ENCODE assay signal across 8 cellular contexts in the genomic region with DNA sequence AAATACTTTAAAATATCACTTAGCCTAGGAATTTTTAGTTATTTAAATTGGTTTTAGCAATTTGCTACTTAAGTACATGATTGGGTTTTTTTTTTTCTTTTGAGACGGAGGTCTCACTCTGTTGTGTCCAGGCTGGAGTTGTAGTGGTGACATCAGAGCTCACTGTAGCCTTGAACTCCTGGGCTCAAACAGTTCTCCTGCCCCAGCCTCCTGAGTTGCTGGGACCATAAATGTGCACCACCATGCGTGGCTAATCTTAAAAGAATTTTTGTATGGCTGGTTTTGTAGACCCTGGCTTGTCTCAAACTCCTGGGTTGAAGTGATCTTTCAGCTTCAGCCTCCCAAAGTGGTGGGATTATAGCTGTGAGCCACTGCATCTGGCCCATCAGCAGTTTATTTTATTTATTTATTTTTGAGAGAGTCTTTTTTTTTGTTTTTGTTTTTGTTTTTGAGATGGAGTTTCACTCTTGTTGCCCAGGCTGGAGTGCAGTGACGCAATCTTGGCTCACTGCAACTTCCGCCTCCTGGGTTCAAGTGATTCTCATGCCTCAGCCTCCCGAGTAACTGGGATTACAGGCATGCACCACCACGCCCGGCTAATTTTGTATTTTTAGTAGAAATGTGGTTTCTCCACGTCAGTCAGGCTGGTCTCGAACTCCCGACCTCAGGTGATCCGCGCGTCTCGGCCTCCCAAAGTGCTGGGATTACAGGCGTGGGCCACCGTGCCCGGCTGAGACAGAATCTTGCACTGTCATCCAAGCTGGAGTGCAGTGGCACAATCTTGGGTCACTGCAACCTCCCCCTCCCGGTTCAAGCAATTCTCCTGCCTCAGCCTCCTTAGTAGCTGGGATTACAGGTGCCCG. TPM values are rescaled to one million over a fixed set of nuclear protein-coding genes. Genes with fewer than 3 reads are reported as not detected.
A peak's percentile ranks its signal among the peaks of the same experiment; 100 is the strongest.
DNase-seq lines count a peak whose midpoint lies in the region; ATAC-seq and TF ChIP-seq lines count a peak whose summit lies in the region.
"Not testable (repeated sequence)": the region's sequence is repeated elsewhere in the genome, so short reads cannot be mapped to it uniquely, and the experiment has no call there.

No MANE protein-coding gene starts in this region.

- peak overlapping the region in 2 of 3 experiments; percentile 31 to 36; a peak in 1 of 7 replicates for H3K27ac Mint-ChIP-seq in H9
- H3K27ac Mint-ChIP-seq in activated T-cell treated with anti-CD3 and anti-CD28 coated beads, Interleukin-2, amount 50 U/mL, for 24 hours, result peak overlapping the region; percentile 76
- peak overlapping the region; percentile 58 for H3K27ac Mint-ChIP-seq in dendritic cell treated with granulocyte-macrophage colony-stimulating factor and Interleukin-4, amounts not matched to agents 40 ng/mL and 50 ng/mL, for 4 days

- H4K8ac ChIP-seq in H9 (replicated peaks; ENCODE audit: insufficient read length, low read depth, low read length); mesenchymal stem cell (ENCODE audit: low read length): not testable (repeated sequence)

- not testable (repeated sequence) for H3K23me2 ChIP-seq in H9 (ENCODE audit: insufficient read length, low read depth, low read length, poor library complexity, severe bottlenecking)

- H3K9me3 ChIP-seq in A673 (ENCODE audit: low read depth, low read length, poor library complexity, severe bottlenecking); H9 (ENCODE audit: control insufficient read depth, low read depth, low read length); adipocyte (ENCODE audit: control insufficient read depth, low read length); mesenchymal stem cell (ENCODE audit: control insufficient read depth, low read length): not testable (repeated sequence)

- H3K36me3 Mint-ChIP-seq in H9 (ENCODE audit: insufficient read depth in 1 of 3, low read depth in 3 of 3), result peaks cover 50 to 65% (median 61%) of the 10 kb centered on the region in 3 experiments
- peaks cover 89% of the 10 kb centered on the region for H3K36me3 Mint-ChIP-seq in activated T-cell treated with anti-CD3 and anti-CD28 coated beads, Interleukin-2, amount 50 U/mL, for 24 hours (ENCODE audit: low read depth)
- peaks cover 90% of the 10 kb centered on the region for H3K36me3 Mint-ChIP-seq in dendritic cell treated with granulocyte-macrophage colony-stimulating factor and Interleukin-4, amounts not matched to agents 40 ng/mL and 50 ng/mL, for 4 days (ENCODE audit: low read depth)

- CTCF ChIA-PET in A673 (lab: Charles Lee), result not testable (repeated sequence)

- H3K4ac ChIP-seq in H9 (ENCODE audit: low read depth, low read length); mesenchymal stem cell (ENCODE audit: low read depth in 1 of 2, low read length in 2 of 2): not testable (repeated sequence)

- H2BK12ac ChIP-seq in H9 (ENCODE audit: insufficient read length, low read depth, low read length); mesenchymal stem cell (ENCODE audit: low read length in 2 of 2): not testable (repeated sequence)

- no CpG with 5 or more reads among the region's 19 CpGs for WGBS in H9 (ENCODE audit: extremely low coverage, insufficient read length, low lambda C conversion rate)
- WGBS in mesenchymal stem cell, result 94% methylated on average over 19 of the region's 19 CpGs

- H3K4me2 ChIP-seq in H9 (ENCODE audit: insufficient read depth, insufficient read length, low read length); mesenchymal stem cell (ENCODE audit: low read length, poor library complexity, severe bottlenecking): not testable (repeated sequence)

- not testable (repeated sequence) for H2BK15ac ChIP-seq in H9 (ENCODE audit: low read depth, low read length); mesenchymal stem cell (ENCODE audit: low read depth, poor library complexity, severe bottlenecking)

- not testable (repeated sequence) for H2AFZ ChIP-seq in H9 (ENCODE audit: low read length); mesenchymal stem cell (ENCODE audit: low read depth, low read length)

- not testable (repeated sequence) for ATAC-seq in foreskin keratinocyte

- H2BK20ac ChIP-seq in H9 (ENCODE audit: low read depth, low read length, poor library complexity, severe bottlenecking), result not testable (repeated sequence)

- H3K27me3 Mint-ChIP-seq in H9 (ENCODE audit: low read depth); activated T-cell treated with anti-CD3 and anti-CD28 coated beads, Interleukin-2, amount 50 U/mL, for 24 hours; dendritic cell treated with granulocyte-macrophage colony-stimulating factor and Interleukin-4, amounts not matched to agents 40 ng/mL and 50 ng/mL, for 4 days: not testable (repeated sequence)

- not testable (repeated sequence) for H3K4me3 ChIP-seq in A673 (ENCODE audit: low read depth, low read length, poor library complexity, severe bottlenecking); adipocyte (ENCODE audit: low read length); mesenchymal stem cell (ENCODE audit: insufficient read depth in 1 of 2, low read depth in 1 of 2, low read length in 2 of 2); skin epidermis

- not testable (repeated sequence) for H2AK5ac ChIP-seq in H9 (ENCODE audit: insufficient read length, low read length); mesenchymal stem cell (ENCODE audit: low read length, severe bottlenecking)

- H3K9ac ChIP-seq in H9 (ENCODE audit: extremely low read depth, insufficient read length, low read length), result not testable (repeated sequence)
- H3K9ac ChIP-seq in adipocyte (ENCODE audit: low read length) (peak overlapping the region; percentile 12), mesenchymal stem cell (ENCODE audit: low read length) (peak overlapping the region; percentile 32)

- H2BK120ac ChIP-seq in H9 (ENCODE audit: low read depth, low read length, poor library complexity, severe bottlenecking); mesenchymal stem cell (ENCODE audit: low read depth, low read length): not testable (repeated sequence)

- not testable (repeated sequence) for H3T11ph ChIP-seq in H9 (ENCODE audit: low read length)

- H3K23ac ChIP-seq in H9 (ENCODE audit: insufficient read length, low read depth, low read length); mesenchymal stem cell (ENCODE audit: low read length in 2 of 2): not testable (repeated sequence)

- not testable (repeated sequence) for H4K20me1 ChIP-seq in H9 (ENCODE audit: control insufficient read depth, insufficient read depth, insufficient read length)

- H3K27me3 ChIP-seq in A673 (replicated peaks; ENCODE audit: insufficient read depth, low read depth, low read length, poor library complexity); H9 (ENCODE audit: insufficient read depth, low read length); adipocyte (replicated peaks; ENCODE audit: control insufficient read depth, insufficient read depth, low read length); foreskin keratinocyte; mesenchymal stem cell (ENCODE audit: control insufficient read depth in 1 of 2, insufficient read depth in 1 of 2, low read length in 2 of 2): not testable (repeated sequence)

- H3K4me3 Mint-ChIP-seq in H9; activated T-cell treated with anti-CD3 and anti-CD28 coated beads, Interleukin-2, amount 50 U/mL, for 24 hours; dendritic cell treated with granulocyte-macrophage colony-stimulating factor and Interleukin-4, amounts not matched to agents 40 ng/mL and 50 ng/mL, for 4 days: not testable (repeated sequence)

- peak overlapping the region; percentile 42 for H3K27ac ChIP-seq in A673 (ENCODE audit: low read depth, low read length, poor library complexity, severe bottlenecking)
- not testable (repeated sequence) for H3K27ac ChIP-seq in H9 (ENCODE audit: insufficient read length, low read depth, low read length); mesenchymal stem cell (ENCODE audit: low read length, poor library complexity, severe bottlenecking)
- peak overlapping the region; percentile 1 for H3K27ac ChIP-seq in foreskin keratinocyte
- H3K27ac ChIP-seq in skin epidermis, result peak overlapping the region in 11 of 21 experiments; percentile 21 to 70 (median 37)

- H4K5ac ChIP-seq in H9 (ENCODE audit: insufficient read length, low read depth, low read length), result not testable (repeated sequence)

- not testable (repeated sequence) for H2BK5ac ChIP-seq in H9 (ENCODE audit: insufficient read length, low read length); mesenchymal stem cell (ENCODE audit: low read depth, low read length, poor library complexity, severe bottlenecking)

- intact Hi-C loops in A673 (cut with micrococcal nuclease; ENCODE audit: unreplicated experiment); dendritic cell treated with granulocyte-macrophage colony-stimulating factor and Interleukin-4, amounts not matched to agents 40 ng/mL and 50 ng/mL, for 4 days (cut with micrococcal nuclease): not testable (repeated sequence)

- peaks cover 47% of the 10 kb centered on the region for H3K36me3 ChIP-seq in A673 (ENCODE audit: insufficient read depth, low read length, poor library complexity, severe bottlenecking)
- peaks cover 43% of the 10 kb centered on the region for H3K36me3 ChIP-seq in adipocyte (ENCODE audit: control insufficient read depth, insufficient read depth, low read length, severe bottlenecking)
- H3K36me3 ChIP-seq in mesenchymal stem cell (ENCODE audit: control insufficient read depth in 1 of 2, insufficient read depth in 2 of 2, low read depth in 1 of 2, low read length in 2 of 2), result peaks cover 59 to 60% of the 10 kb centered on the region in 2 experiments

- not testable (repeated sequence) for DNase-seq in A673 (ENCODE audit: low spot score); H9; activated T-cell treated with anti-CD3 and anti-CD28 coated beads, Interleukin-2, amount 50 U/mL, for 24 hours; adipocyte (ENCODE audit: low read depth); foreskin keratinocyte
- peak; percentile 31 for DNase-seq in mesenchymal stem cell

- not testable (repeated sequence) for BruUV-seq in A673 (replicated peaks; lab: Mats Ljungman, UMichigan)

- H3K56ac ChIP-seq in H9 (ENCODE audit: insufficient read length, low read depth, low read length), result not testable (repeated sequence)

- TF ChIP-seq CTCF in A673 (conservative IDR thresholded peaks at IDR 0.05; ENCODE audit: low read depth, low read length); H9 (conservative IDR thresholded peaks at IDR 0.05); foreskin keratinocyte (conservative IDR thresholded peaks at IDR 0.05): not testable (repeated sequence)

- H3K79me1 ChIP-seq in H9 (ENCODE audit: insufficient read depth, low read depth, low read length, poor library complexity, severe bottlenecking), result not testable (repeated sequence)
- peaks cover 15% of the 10 kb centered on the region for H3K79me1 ChIP-seq in mesenchymal stem cell (replicated peaks; ENCODE audit: low read length, poor library complexity, severe bottlenecking)

- H3K79me2 ChIP-seq in H9 (ENCODE audit: insufficient read depth, low read length), result peaks cover 16% of the 10 kb centered on the region; the same call in 1 of the 2 replicates

- H3K14ac ChIP-seq in H9 (ENCODE audit: insufficient read depth, low read length); mesenchymal stem cell (ENCODE audit: low read length in 2 of 2): not testable (repeated sequence)

- POLR2A ChIA-PET in A673 (lab: Charles Lee; ENCODE audit: low non-redundant PET), result not testable (repeated sequence)

- peaks cover 7 to 17% of the 10 kb centered on the region in 2 experiments; a peak in 3 of 4 replicates for H3K4me1 Mint-ChIP-seq in H9
- peaks cover 28% of the 10 kb centered on the region for H3K4me1 Mint-ChIP-seq in activated T-cell treated with anti-CD3 and anti-CD28 coated beads, Interleukin-2, amount 50 U/mL, for 24 hours (ENCODE audit: low read depth)
- peaks cover 79% of the 10 kb centered on the region for H3K4me1 Mint-ChIP-seq in dendritic cell treated with granulocyte-macrophage colony-stimulating factor and Interleukin-4, amounts not matched to agents 40 ng/mL and 50 ng/mL, for 4 days (ENCODE audit: low read depth)

- H3K9me3 Mint-ChIP-seq in H9; activated T-cell treated with anti-CD3 and anti-CD28 coated beads, Interleukin-2, amount 50 U/mL, for 24 hours; dendritic cell treated with granulocyte-macrophage colony-stimulating factor and Interleukin-4, amounts not matched to agents 40 ng/mL and 50 ng/mL, for 4 days: not testable (repeated sequence)

- not testable (repeated sequence) for H3K4me1 ChIP-seq in A673 (ENCODE audit: insufficient read depth, low read length, poor library complexity, severe bottlenecking); H9 (ENCODE audit: insufficient read depth, low read length)
- peaks cover 32% of the 10 kb centered on the region for H3K4me1 ChIP-seq in adipocyte (ENCODE audit: control insufficient read depth, insufficient read depth, low read length)
- H3K4me1 ChIP-seq in foreskin keratinocyte, result peaks cover 32% of the 10 kb centered on the region
- H3K4me1 ChIP-seq in mesenchymal stem cell (ENCODE audit: control insufficient read depth, insufficient read depth, low read depth, low read length), result peaks cover 15% of the 10 kb centered on the region

- H4K91ac ChIP-seq in H9 (ENCODE audit: insufficient read length, low read depth, low read length); mesenchymal stem cell (ENCODE audit: low read length): not testable (repeated sequence)

- not testable (repeated sequence) for H3K18ac ChIP-seq in H9 (ENCODE audit: insufficient read length, low read depth, low read length); mesenchymal stem cell (ENCODE audit: low read depth in 1 of 2, low read length in 2 of 2)

RNA-seq across cellular contexts. Expression of gene RAC1, which starts 26.1 kb away (rescaled TPM):
- 295 and 296 TPM in 2 replicates for total RNA-seq in A673 (2021)
- total RNA-seq in H9 (2021), result 245 and 255 TPM in 2 replicates
- 272 and 304 TPM in 2 replicates for total RNA-seq in foreskin keratinocyte
- 387 and 487 TPM in 2 replicates for polyA plus RNA-seq in foreskin keratinocyte
- polyA plus RNA-seq in mesenchymal stem cell (2013, experiment 1 of 2), result 362 TPM
- polyA plus RNA-seq in mesenchymal stem cell (2013, experiment 2 of 2), result 378 TPM

RNA-seq across cellular contexts. Expression of gene DAGLB, which starts 47.3 kb away (rescaled TPM):
- total RNA-seq in A673 (2021) (24.1 and 27.6 TPM in 2 replicates), H9 (2021) (41.9 and 46.4 TPM in 2 replicates), foreskin keratinocyte (12.8 and 13.0 TPM in 2 replicates)
- 10.1 and 11.8 TPM in 2 replicates for polyA plus RNA-seq in foreskin keratinocyte
- polyA plus RNA-seq in mesenchymal stem cell (2013, experiment 1 of 2), result 6.1 TPM
- 6.4 TPM for polyA plus RNA-seq in mesenchymal stem cell (2013, experiment 2 of 2)

RNA-seq across cellular contexts. Expression of gene FAM220A, which starts 51.7 kb away (rescaled TPM):
- 18.5 and 23.4 TPM in 2 replicates for total RNA-seq in A673 (2021)
- total RNA-seq in H9 (2021), result 15.0 and 17.3 TPM in 2 replicates
- 13.2 and 15.5 TPM in 2 replicates for total RNA-seq in foreskin keratinocyte
- polyA plus RNA-seq in foreskin keratinocyte, result 9.6 and 10.0 TPM in 2 replicates
- 14.7 TPM for polyA plus RNA-seq in mesenchymal stem cell (2013, experiment 1 of 2)
- polyA plus RNA-seq in mesenchymal stem cell (2013, experiment 2 of 2), result 14.3 TPM
